Comparison of ENCODE assay signal across 1 cellular context in the genomic region with DNA sequence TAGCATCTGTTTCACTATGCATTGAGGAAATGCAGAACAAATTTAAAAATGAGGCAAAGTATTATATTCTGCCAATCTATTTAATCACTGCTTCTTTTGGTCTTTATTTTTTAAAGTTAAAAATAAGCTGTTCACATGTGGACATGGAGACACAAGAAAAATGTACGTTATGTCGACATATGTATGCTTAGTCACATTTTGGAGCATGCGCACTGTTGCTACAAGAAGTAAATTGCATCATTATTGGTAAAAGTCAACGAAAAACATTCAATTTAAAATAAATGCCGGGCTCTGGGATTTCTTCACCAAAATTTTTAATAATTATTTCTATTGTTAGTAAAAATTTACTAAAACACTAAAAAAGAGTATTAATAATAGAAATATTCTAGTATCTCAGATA.
TF ChIP-seq lines count a peak whose summit lies in the region.

No MANE protein-coding gene starts in this region.

TF ChIP-seq in SK-N-SH treated with all-trans-retinoic acid at 6 μM for 48 hours, 23 proteins besides CTCF, POLR2A, EP300 and RAD21:
- TF ChIP-seq PATZ1 (CRISPR knock-in tag; IDR thresholded peaks at IDR 0.05; ENCODE audit: borderline replicate concordance), result no peak
